In genomic region chr3:10836676-10837075, GRCh38 we compare ENCODE assay signal across 35 cellular contexts. TPM values are rescaled to one million over a fixed set of nuclear protein-coding genes. Genes with fewer than 3 reads are reported as not detected.
"Had no signal": no experiment of that assay in that cellular context is flagged by ENCODE, and none has a peak within 500 bp of the region (broad histone marks: within the 10 kb centered on the region; RNA-seq: fewer than 3 reads in every experiment).

No MANE protein-coding gene starts in this region.

- H3K36me3 Mint-ChIP-seq: naive thymus-derived CD8-positive, alpha-beta T cell; natural killer cell treated with Interleukin-12 subunit alpha and Interleukin-12 subunit beta and Interleukin-15 and Interleukin-18, amount 100 ng/mL, for 72 hours; stimulated activated memory B cell treated with anti-CD40 and anti-IgM and Interleukin-4, amounts not matched to agents 10 μg/mL and 1 μg/mL and 100 μg/mL, for 72 hours; type B pancreatic cell had no signal

- H3K4me1 ChIP-seq: parathyroid adenoma, psoas muscle, spleen, suprapubic skin, testis, transverse colon, upper lobe of right lung, uterus had no signal

- H3K4me1 Mint-ChIP-seq: naive thymus-derived CD8-positive, alpha-beta T cell; nephron progenitor cell; neural crest cell; stimulated activated memory B cell treated with anti-CD40 and anti-IgM and Interleukin-4, amounts not matched to agents 10 μg/mL and 1 μg/mL and 100 μg/mL, for 72 hours; stimulated activated naive CD8-positive, alpha-beta T cell treated with anti-CD3 and anti-CD28 coated beads, Interleukin-15, amount 100 ng/mL, for 72 hours had no signal

- H3K9me3 ChIP-seq: neutrophil, ovary, psoas muscle, spleen, suprapubic skin, testis, tibial artery, transverse colon, upper lobe of right lung, uterus had no signal

- ATAC-seq: naive thymus-derived CD8-positive, alpha-beta T cell; natural killer cell treated with Interleukin-12 subunit alpha and Interleukin-12 subunit beta and Interleukin-15 and Interleukin-18, amount 100 ng/mL, for 72 hours; psoas muscle; right cardiac atrium; sciatic nerve; stimulated activated memory B cell treated with anti-CD40 and anti-IgM and Interleukin-4, amounts not matched to agents 10 μg/mL and 1 μg/mL and 100 μg/mL, for 72 hours; stimulated activated naive CD8-positive, alpha-beta T cell treated with anti-CD3 and anti-CD28 coated beads, Interleukin-15, amount 100 ng/mL, for 72 hours; stimulated activated naive CD8-positive, alpha-beta T cell treated with anti-CD3 and anti-CD28 coated beads, Interleukin-15, Interleukin-2, amounts not matched to agents 100 U/mL and 50 U/mL, for 24 hours; upper lobe of right lung had no signal

- DNase-seq: naive thymus-derived CD8-positive, alpha-beta T cell; nephron progenitor cell; nucleus accumbens; ovary; posterior cingulate gyrus; psoas muscle; right cardiac atrium; spleen; stimulated activated CD4-positive, alpha-beta T cell treated with anti-CD3 and anti-CD28 coated beads, Interleukin-12 subunit alpha, Interleukin-12 subunit beta, amount 100 ng/mL, for 4 hours; stimulated activated CD4-positive, alpha-beta T cell treated with anti-CD3 and anti-CD28 coated beads, Interleukin-1b, Interleukin-23, amount 100 ng/mL, for 48 hours; stimulated activated CD4-positive, alpha-beta T cell treated with anti-CD3 and anti-CD28 coated beads, Interleukin-4, amount 100 ng/mL, for 1 hour; stimulated activated CD4-positive, alpha-beta T cell treated with anti-CD3 and anti-CD28 coated beads, Interleukin-4, amount 100 ng/mL, for 4 hours; stimulated activated CD8-positive, alpha-beta memory T cell treated with anti-CD3 and anti-CD28 coated beads, Interleukin-4, amount 100 ng/mL, for 48 hours; stimulated activated naive CD4-positive, alpha-beta T cell; stimulated activated naive CD8-positive, alpha-beta T cell treated with anti-CD3 and anti-CD28 coated beads, Interleukin-15, amount 100 ng/mL, for 72 hours; stimulated activated naive CD8-positive, alpha-beta T cell treated with anti-CD3 and anti-CD28 coated beads, Interleukin-15, Interleukin-2, amounts not matched to agents 100 U/mL and 50 U/mL, for 24 hours; substantia nigra; testis; tibial artery; transverse colon; upper lobe of right lung; uterus had no signal

- H3K27me3 ChIP-seq: neutrophil, ovary, testis, transverse colon, uterus had no signal

- H3K4me3 Mint-ChIP-seq: naive thymus-derived CD8-positive, alpha-beta T cell; natural killer cell treated with Interleukin-12 subunit alpha and Interleukin-12 subunit beta and Interleukin-15 and Interleukin-18, amount 100 ng/mL, for 72 hours; nephron progenitor cell; neural crest cell; stimulated activated memory B cell treated with anti-CD40 and anti-IgM and Interleukin-4, amounts not matched to agents 10 μg/mL and 1 μg/mL and 100 μg/mL, for 72 hours; stimulated activated naive CD8-positive, alpha-beta T cell treated with anti-CD3 and anti-CD28 coated beads, Interleukin-15, amount 100 ng/mL, for 72 hours; type B pancreatic cell had no signal

- H3K4me3 ChIP-seq: ovary, psoas muscle, skin epidermis, smooth muscle cell, spleen, suprapubic skin, testis, tibial artery, transverse colon, upper lobe of right lung, uterus had no signal

- H3K36me3 ChIP-seq: neutrophil, ovary, spleen, suprapubic skin, tibial artery, transverse colon, upper lobe of right lung, uterus had no signal

- H3K27ac Mint-ChIP-seq: naive thymus-derived CD8-positive, alpha-beta T cell; natural killer cell treated with Interleukin-12 subunit alpha and Interleukin-12 subunit beta and Interleukin-15 and Interleukin-18, amount 100 ng/mL, for 72 hours; nephron progenitor cell; progenitor cell of endocrine pancreas; stimulated activated memory B cell treated with anti-CD40 and anti-IgM and Interleukin-4, amounts not matched to agents 10 μg/mL and 1 μg/mL and 100 μg/mL, for 72 hours; stimulated activated naive CD8-positive, alpha-beta T cell treated with anti-CD3 and anti-CD28 coated beads, Interleukin-15, amount 100 ng/mL, for 72 hours; type B pancreatic cell had no signal

- H3K4me2 ChIP-seq: smooth muscle cell had no signal

- H3K27ac ChIP-seq: neutrophil, ovary, parathyroid adenoma, psoas muscle, skin epidermis, spleen, suprapubic skin, testis, tibial artery, transverse colon, upper lobe of right lung, uterus had no signal

- H3K9ac ChIP-seq: parathyroid adenoma had no signal

- H3K9me3 Mint-ChIP-seq: natural killer cell treated with Interleukin-12 subunit alpha and Interleukin-12 subunit beta and Interleukin-15 and Interleukin-18, amount 100 ng/mL, for 72 hours; nephron progenitor cell; neural crest cell; stimulated activated memory B cell treated with anti-CD40 and anti-IgM and Interleukin-4, amounts not matched to agents 10 μg/mL and 1 μg/mL and 100 μg/mL, for 72 hours; stimulated activated naive CD8-positive, alpha-beta T cell treated with anti-CD3 and anti-CD28 coated beads, Interleukin-15, amount 100 ng/mL, for 72 hours; type B pancreatic cell had no signal

RNA-seq across cellular contexts. Expression of gene SLC6A11, which starts 20.6 kb away (rescaled TPM):
- total RNA-seq: naive thymus-derived CD8-positive, alpha-beta T cell; natural killer cell treated with Interleukin-12 subunit alpha and Interleukin-12 subunit beta and Interleukin-15 and Interleukin-18, amount 100 ng/mL, for 72 hours; osteoblast; psoas muscle; renal cortical epithelial cell; right cardiac atrium; smooth muscle cell; transverse colon had no signal
